In the genomic region with DNA sequence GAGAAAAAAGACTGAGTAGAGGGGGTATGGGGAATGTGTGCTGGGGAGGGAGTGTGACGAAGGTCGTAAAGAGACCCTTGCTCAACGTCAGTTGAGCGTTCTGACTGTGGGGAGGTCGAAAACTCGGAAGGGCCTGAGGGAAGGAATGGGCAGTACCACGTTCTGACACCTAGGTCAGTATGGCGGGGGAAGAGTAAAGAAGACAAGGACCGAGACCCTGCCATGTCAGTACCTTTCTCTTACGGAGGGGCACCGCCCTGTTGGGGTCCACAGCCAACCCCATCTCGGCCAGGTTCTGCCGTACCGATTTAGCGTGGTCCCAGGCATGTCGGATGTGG, we compare ENCODE assay signal across 8 cellular contexts. TPM values are rescaled to one million over a fixed set of nuclear protein-coding genes. Genes with fewer than 3 reads are reported as not detected.
DNase-seq lines count a peak whose midpoint lies in the region; ATAC-seq and TF ChIP-seq lines count a peak whose summit lies in the region.

No MANE protein-coding gene starts in this region.

- no peaks in the 10 kb centered on the region for H3K9me3 ChIP-seq in mammary epithelial cell (replicated peaks; ENCODE audit: insufficient read depth, low read length)

- CTCF ChIA-PET in mammary epithelial cell (lab: Charles Lee; ENCODE audit: low non-redundant PET), result no interaction called here
- CTCF ChIA-PET in GM10248 (lab: Yijun Ruan, JAX), result interaction anchor here (0.7 to 2.1 kb wide), 2 partner anchors 34 to 270 kb away, joined by 3 to 5 read pairs; no protein-coding TSS in a partner anchor

- dilution Hi-C loops in mammary epithelial cell (cut with HindIII; ENCODE audit: low sequenced_read_pairs), result no loop called here

- peak overlapping the region; percentile 94 for H2AFZ ChIP-seq in mammary epithelial cell (ENCODE audit: low read depth, low read length)

- in situ Hi-C loops in mammary epithelial cell (cut with MboI; ENCODE audit: low sequenced_read_pairs in 2 of 2), result no loop called here

- TSS peak; percentile 38 for BruUV-seq in mammary epithelial cell (replicated peaks; lab: Mats Ljungman, UMichigan)

- H3K27me3 ChIP-seq in mammary epithelial cell (ENCODE audit: insufficient read depth, low read length), result no peaks in the 10 kb centered on the region

- H4K20me1 ChIP-seq in mammary epithelial cell (ENCODE audit: insufficient read depth, low read length), result no peaks in the 10 kb centered on the region

- DNase-seq in GM03348 (ENCODE audit: low spot score) (peak; percentile 25), NAMALWA (ENCODE audit: low spot score) (peak; percentile 52), mammary epithelial cell (peak; percentile 27), medulla oblongata (ENCODE audit: extremely low spot score) (peak; percentile 16), GM10248 (ENCODE audit: extremely low spot score) (no peak), putamen (ENCODE audit: low spot score) (no peak), activated gamma-delta T cell treated with Interleukin-2 at 50 U/mL for 16 hours (no peak)

- POLR2A ChIA-PET in GM10248 (lab: Yijun Ruan, JAX), result interaction anchor here (1.4 kb wide), 1 partner anchor 26 kb away, joined by 6 read pairs; a partner anchor contains a TSS

- ATAC-seq in GM19395 (IDR thresholded peaks at IDR 0.05; ENCODE audit: unreplicated experiment), result no peak

- H3K79me2 ChIP-seq in mammary epithelial cell (ENCODE audit: insufficient read depth, low read length), result peaks cover 71% of the 10 kb centered on the region

- 0% methylated on average over 11 of the region's 16 CpGs for WGBS in mammary epithelial cell (ENCODE audit: low coverage, missing lambda C conversion rate)

- peak overlapping the region; percentile 67 to 79 (median 75) for H3K4me3 ChIP-seq in mammary epithelial cell (replicated peaks in 1 of 3; ENCODE audit: insufficient read depth in 1 of 3, low read depth in 2 of 3, low read length in 3 of 3)

- peaks cover 36% of the 10 kb centered on the region for H3K36me3 ChIP-seq in mammary epithelial cell (ENCODE audit: insufficient read depth, low read length)

- peaks cover 12% of the 10 kb centered on the region for H3K4me1 ChIP-seq in mammary epithelial cell (ENCODE audit: insufficient read depth, low read length)

- H3K9ac ChIP-seq in mammary epithelial cell (ENCODE audit: insufficient read depth, low read length), result peak overlapping the region; percentile 92

- TF ChIP-seq CTCF in mammary epithelial cell (conservative IDR thresholded peaks at IDR 0.05 in 1 of 2, IDR thresholded peaks at IDR 0.05 in 1 of 2; ENCODE audit: extremely low read depth in 1 of 2, insufficient read depth in 1 of 2, low read depth in 1 of 2, low read length in 2 of 2) (no peak), GM10248 (IDR thresholded peaks at IDR 0.05; ENCODE audit: control extremely low read depth, extremely low read depth, low read depth, missing control alignments) (no peak)

- peak overlapping the region; percentile 90 for H3K27ac ChIP-seq in mammary epithelial cell (ENCODE audit: insufficient read depth, low read depth, low read length)

- intact Hi-C loops in mammary epithelial cell (cut with micrococcal nuclease), result loop anchor here (1.0 to 2.0 kb wide), 3 partner anchors 23 to 149 kb away; a partner anchor contains a TSS

- peak overlapping the region; percentile 91 for H3K4me2 ChIP-seq in mammary epithelial cell (ENCODE audit: insufficient read depth, low read depth, low read length)

RNA-seq across cellular contexts. Expression of a gene that starts 0.4 kb away (rescaled TPM):
- 10 to 100 TPM in 1 of 2 donors, 1 to 10 TPM in 1; 8.7 to 61.4 TPM for total RNA-seq in mammary epithelial cell
- 103 TPM for polyA plus RNA-seq in mammary epithelial cell
- polyA minus RNA-seq in mammary epithelial cell, result 22.5 TPM

RNA-seq across cellular contexts. Expression of a gene that starts 0.6 kb away (rescaled TPM):
- 10 to 100 TPM; 30.3 to 93.0 TPM for total RNA-seq in mammary epithelial cell
- polyA plus RNA-seq in mammary epithelial cell, result 141 TPM
- 111 TPM for polyA minus RNA-seq in mammary epithelial cell

RNA-seq across cellular contexts. Expression of a gene that starts 22.7 kb away (rescaled TPM):
- 10 to 100 TPM in 1 of 2 donors, under 1 TPM in 1; 0.56 to 10.7 TPM for total RNA-seq in mammary epithelial cell
- 1.8 TPM for polyA plus RNA-seq in mammary epithelial cell
- 2.8 TPM for polyA minus RNA-seq in mammary epithelial cell

RNA-seq across cellular contexts. Expression of a gene that starts 26.4 kb away (rescaled TPM):
- 100 to 1,000 TPM in 1 of 2 donors, 10 to 100 TPM in 1; 99.0 to 204 TPM for total RNA-seq in mammary epithelial cell
- 130 TPM for polyA plus RNA-seq in mammary epithelial cell
- 169 TPM for polyA minus RNA-seq in mammary epithelial cell

RNA-seq across cellular contexts. Expression of a gene that starts 28.4 kb away (rescaled TPM):
- total RNA-seq in mammary epithelial cell, result 100 to 1,000 TPM; 166 to 323 TPM
- polyA plus RNA-seq in mammary epithelial cell, result 332 TPM
- 114 TPM for polyA minus RNA-seq in mammary epithelial cell

Comparison
In these comparisons a context has a peak if more than half of its experiments do, and no peak if none do; other contexts are left out.
1. DNase-seq: peak in GM03348 (single experiment), NAMALWA (single experiment), mammary epithelial cell (single experiment) and medulla oblongata (single experiment); none in GM10248 (single experiment), putamen (single experiment) and activated gamma-delta T cell treated with Interleukin-2 at 50 U/mL for 16 hours (single experiment).